ENCODE assay signal across 8 cellular contexts in the genomic region with DNA sequence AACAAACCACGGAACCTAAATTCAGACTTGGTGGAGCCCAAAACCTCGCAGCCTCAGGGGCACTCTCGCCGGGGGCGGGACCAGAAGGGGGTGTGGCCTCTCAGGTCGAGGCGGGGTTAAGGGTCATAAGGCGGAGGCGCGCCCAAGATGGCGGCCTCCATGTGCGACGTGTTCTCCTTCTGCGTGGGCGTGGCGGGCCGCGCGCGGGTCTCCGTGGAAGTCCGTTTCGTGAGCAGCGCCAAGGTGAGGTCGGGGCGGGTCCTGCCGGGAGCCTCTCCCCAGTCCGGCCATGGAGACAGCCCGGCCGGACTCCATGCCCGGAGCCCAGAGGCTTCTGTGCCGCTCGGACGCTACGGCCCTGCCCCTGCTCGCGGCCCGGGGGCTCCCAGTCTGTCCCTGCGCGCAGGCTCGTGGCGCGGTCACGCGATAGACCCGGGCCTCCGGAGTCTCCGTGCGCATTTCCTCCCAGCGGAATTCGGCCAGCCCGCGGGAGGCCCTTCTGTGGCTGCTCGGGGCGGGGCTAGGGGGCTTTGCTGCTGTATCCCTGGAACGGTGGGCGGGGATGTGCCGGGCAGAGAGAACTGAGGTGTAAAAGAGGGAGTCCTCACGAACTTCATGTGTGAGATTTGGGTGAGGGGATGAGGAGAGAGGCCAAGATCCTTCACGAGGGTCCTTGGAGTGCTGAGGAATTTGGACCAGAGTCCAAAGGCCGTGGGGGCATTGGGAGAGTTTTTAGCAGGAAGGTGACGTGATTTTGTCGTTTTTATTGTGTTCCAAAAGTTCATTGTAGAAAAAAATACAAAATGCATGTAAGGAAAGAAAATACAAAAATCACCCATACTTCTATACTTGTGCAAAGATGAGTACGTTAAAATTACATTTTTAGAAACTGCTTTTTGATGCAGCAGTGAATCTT. TPM values are rescaled to one million over a fixed set of nuclear protein-coding genes. Genes with fewer than 3 reads are reported as not detected.
DNase-seq lines count a peak whose midpoint lies in the region; ATAC-seq and TF ChIP-seq lines count a peak whose summit lies in the region.

Gene SMYD5, plus strand, starts transcription at position 126 of the 916 bp plus-strand sequence. Its CDS starts 22 bp downstream, at position 148.

- H3K9me3 Mint-ChIP-seq in activated T-helper 2 cell treated with anti-CD3 and anti-CD28 coated beads, Interferon-gamma antibody, Interleukin-2, Interleukin-4, amounts not matched to agents 10 μg/mL and 5 μg/mL and 100 μg/mL, durations not matched to agents 14 hours and 24 hours and 36 hours: no peaks in the 10 kb centered on the region
- H3K9me3 Mint-ChIP-seq in neural crest cell: no peaks in the 10 kb centered on the region

- ATAC-seq in GM21786 (IDR thresholded peaks at IDR 0.05; ENCODE audit: unreplicated experiment): peak; percentile 92
- peak; percentile 72 for ATAC-seq in RWPE2 (ENCODE audit: low read depth)

- peaks cover 3% of the 10 kb centered on the region; the same call in 1 of the 2 replicates for H3F3A ChIP-seq in DOHH2 (ENCODE audit: control insufficient read depth, insufficient read depth)

- no peaks in the 10 kb centered on the region for H4K20me1 ChIP-seq in DOHH2 (ENCODE audit: control insufficient read depth, insufficient read depth, low read depth, low read length)

- peaks cover 26% of the 10 kb centered on the region for H3K4me1 Mint-ChIP-seq in activated T-helper 2 cell treated with anti-CD3 and anti-CD28 coated beads, Interferon-gamma antibody, Interleukin-2, Interleukin-4, amounts not matched to agents 10 μg/mL and 5 μg/mL and 100 μg/mL, durations not matched to agents 14 hours and 24 hours and 36 hours (ENCODE audit: low read depth)
- peaks cover 30% of the 10 kb centered on the region for H3K4me1 Mint-ChIP-seq in neural crest cell

- peak; percentile 76 for DNase-seq in RWPE2 (ENCODE audit: low spot score)
- peak; percentile 86 for DNase-seq in activated T-helper 2 cell treated with anti-CD3 and anti-CD28 coated beads, Interferon-gamma antibody, Interleukin-2, Interleukin-4, amounts not matched to agents 10 μg/mL and 5 μg/mL and 100 μg/mL, durations not matched to agents 14 hours and 24 hours and 36 hours (ENCODE audit: low spot score)
- peak; percentile 61 for DNase-seq in fibroblast of the conjunctiva (ENCODE audit: low read depth)
- DNase-seq in neural crest cell (ENCODE audit: low read depth, low spot score): peak; percentile 82

- H3K36me3 ChIP-seq in DOHH2 (ENCODE audit: control insufficient read depth, low read length): peaks cover 5% of the 10 kb centered on the region; the same call in 1 of the 2 replicates
- H3K36me3 ChIP-seq in KOPT-K1 (ENCODE audit: insufficient read depth, low read length): peaks cover 7% of the 10 kb centered on the region; the same call in 1 of the 2 replicates
- 0 out of 2 replicates have a peak, but pooled peaks cover 5% of the 10 kb centered on the region for H3K36me3 ChIP-seq in RWPE2 (ENCODE audit: low read depth)
- H3K36me3 ChIP-seq in stomach smooth muscle (ENCODE audit: control insufficient read depth in 2 of 2, insufficient read depth in 2 of 2, low read length in 2 of 2): peaks cover 0 to 7% of the 10 kb centered on the region in 2 donors

- H3K4me2 ChIP-seq in DOHH2 (ENCODE audit: low read length): peak within 1 kb of the TSS; percentile 68

- H3K27me3 ChIP-seq in DOHH2 (ENCODE audit: control insufficient read depth, low read length) (no peaks in the 10 kb centered on the region), RWPE2 (ENCODE audit: insufficient read depth, poor library complexity, severe bottlenecking) (no peaks in the 10 kb centered on the region), stomach smooth muscle (ENCODE audit: control insufficient read depth in 1 of 2, insufficient read depth in 2 of 2, low read length in 2 of 2) (no peaks in the 10 kb centered on the region)

- H3K4me1 ChIP-seq in DOHH2 (ENCODE audit: control insufficient read depth, low read length) (peaks cover 32% of the 10 kb centered on the region), RWPE2 (ENCODE audit: insufficient read depth, poor library complexity, severe bottlenecking) (peaks cover 7% of the 10 kb centered on the region), stomach smooth muscle (ENCODE audit: control insufficient read depth, insufficient read depth, low read length) (peaks cover 12% of the 10 kb centered on the region)

- intact Hi-C loops in activated T-helper 2 cell treated with anti-CD3 and anti-CD28 coated beads, Interferon-gamma antibody, Interleukin-2, Interleukin-4, amounts not matched to agents 10 μg/mL and 5 μg/mL and 100 μg/mL, durations not matched to agents 14 hours and 24 hours and 36 hours (cut with micrococcal nuclease): loop anchor here (1.0 to 5.0 kb wide), 5 partner anchors 19 to 172 kb away; partner anchors contain the start of genes EGR4, PRADC1 and SFXN5

- H3K9me3 ChIP-seq in DOHH2 (ENCODE audit: control insufficient read depth, insufficient read depth, low read length): no peaks in the 10 kb centered on the region
- no peaks in the 10 kb centered on the region for H3K9me3 ChIP-seq in KOPT-K1 (ENCODE audit: insufficient read depth, low read length, poor library complexity, severe bottlenecking)
- no peaks in the 10 kb centered on the region for H3K9me3 ChIP-seq in RWPE2 (ENCODE audit: severe bottlenecking)
- H3K9me3 ChIP-seq in stomach smooth muscle (ENCODE audit: control insufficient read depth in 2 of 2, low read length in 2 of 2): no peaks in the 10 kb centered on the region

- TF ChIP-seq CTCF in DOHH2 (IDR thresholded peaks at IDR 0.05; ENCODE audit: low read depth, low read length, poor library complexity, severe bottlenecking): no peak
- no peak for TF ChIP-seq CTCF in RWPE2 (IDR thresholded peaks at IDR 0.05; ENCODE audit: poor library complexity, severe bottlenecking)
- no peak for TF ChIP-seq CTCF in neural crest cell (conservative IDR thresholded peaks at IDR 0.05)

- H3K36me3 Mint-ChIP-seq in activated T-helper 2 cell treated with anti-CD3 and anti-CD28 coated beads, Interferon-gamma antibody, Interleukin-2, Interleukin-4, amounts not matched to agents 10 μg/mL and 5 μg/mL and 100 μg/mL, durations not matched to agents 14 hours and 24 hours and 36 hours (ENCODE audit: low read depth): no peaks in the 10 kb centered on the region
- no peaks in the 10 kb centered on the region for H3K36me3 Mint-ChIP-seq in neural crest cell (ENCODE audit: low read depth)

- peak within 1 kb of the TSS; percentile 86 for H3K4me3 ChIP-seq in DOHH2 (ENCODE audit: low read length)
- peak within 1 kb of the TSS; percentile 95 for H3K4me3 ChIP-seq in RWPE2 (ENCODE audit: severe bottlenecking)
- H3K4me3 ChIP-seq in stomach smooth muscle (ENCODE audit: low read length in 2 of 2): peak within 1 kb of the TSS; percentile 85 to 87

- peaks cover 9% of the 10 kb centered on the region for H3K27me3 Mint-ChIP-seq in activated T-helper 2 cell treated with anti-CD3 and anti-CD28 coated beads, Interferon-gamma antibody, Interleukin-2, Interleukin-4, amounts not matched to agents 10 μg/mL and 5 μg/mL and 100 μg/mL, durations not matched to agents 14 hours and 24 hours and 36 hours (ENCODE audit: low read depth)
- H3K27me3 Mint-ChIP-seq in neural crest cell (ENCODE audit: low read depth): peaks cover 12% of the 10 kb centered on the region

- H3K27ac ChIP-seq in DOHH2 (ENCODE audit: low read depth, low read length) (peak within 1 kb of the TSS; percentile 54), KOPT-K1 (ENCODE audit: low read depth, low read length, poor library complexity, severe bottlenecking) (peak within 1 kb of the TSS; percentile 72), RWPE2 (ENCODE audit: poor library complexity, severe bottlenecking) (peak within 1 kb of the TSS; percentile 35), stomach smooth muscle (ENCODE audit: low read length) (peak within 1 kb of the TSS; percentile 41)

- H3K4me3 Mint-ChIP-seq in activated T-helper 2 cell treated with anti-CD3 and anti-CD28 coated beads, Interferon-gamma antibody, Interleukin-2, Interleukin-4, amounts not matched to agents 10 μg/mL and 5 μg/mL and 100 μg/mL, durations not matched to agents 14 hours and 24 hours and 36 hours (ENCODE audit: low read depth): peak within 1 kb of the TSS; percentile 100
- peak within 1 kb of the TSS; percentile 92 for H3K4me3 Mint-ChIP-seq in neural crest cell

- peaks cover 49% of the 10 kb centered on the region for H3K79me2 ChIP-seq in DOHH2 (ENCODE audit: control insufficient read depth, low read length)

- H3K9me2 ChIP-seq in DOHH2 (replicated peaks; ENCODE audit: control insufficient read depth, low read length): no peaks in the 10 kb centered on the region

- H3K9ac ChIP-seq in stomach smooth muscle (ENCODE audit: low read length in 2 of 2): peak within 1 kb of the TSS; percentile 72 to 81

- peak within 1 kb of the TSS; percentile 96 for H3K27ac Mint-ChIP-seq in activated T-helper 2 cell treated with anti-CD3 and anti-CD28 coated beads, Interferon-gamma antibody, Interleukin-2, Interleukin-4, amounts not matched to agents 10 μg/mL and 5 μg/mL and 100 μg/mL, durations not matched to agents 14 hours and 24 hours and 36 hours
- peak within 1 kb of the TSS; percentile 94 for H3K27ac Mint-ChIP-seq in neural crest cell (ENCODE audit: unreplicated experiment)

RNA-seq across cellular contexts. Expression of gene SMYD5, which starts in this region (rescaled TPM):
- total RNA-seq in activated T-helper 2 cell treated with anti-CD3 and anti-CD28 coated beads, Interferon-gamma antibody, Interleukin-2, Interleukin-4, amounts not matched to agents 10 μg/mL and 5 μg/mL and 100 μg/mL, durations not matched to agents 14 hours and 24 hours and 36 hours: 48.7 and 51.4 TPM in 2 replicates
- 33.7 and 33.9 TPM in 2 replicates for total RNA-seq in neural crest cell

Comparison
In these comparisons a context has a peak if more than half of its experiments do, and no peak if none do; other contexts are left out.
1. Peak in every context shown above with its lines: DNase-seq, ATAC-seq, H3K4me3 ChIP-seq and H3K27ac ChIP-seq.